24 cellular contexts compared by ENCODE assay signal in the genomic region with DNA sequence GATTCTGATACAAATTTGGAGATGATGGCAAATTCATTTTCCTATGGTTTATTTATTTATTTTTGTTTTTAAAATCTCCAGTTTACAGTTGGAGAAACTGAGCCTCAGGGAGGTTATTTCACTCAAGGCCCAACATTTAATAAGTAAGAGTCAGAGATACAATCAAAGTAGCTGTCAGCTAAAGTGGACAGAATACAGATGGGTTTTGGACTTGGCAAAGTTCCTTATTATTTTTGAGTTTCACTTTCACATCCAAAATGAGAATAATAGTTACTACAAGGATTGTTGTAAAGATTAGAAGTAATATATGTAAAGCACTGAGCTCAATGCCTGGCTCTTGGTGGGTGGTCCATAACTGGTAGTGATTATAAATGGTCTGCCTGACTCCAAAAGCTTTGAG.
"Had no signal": no experiment of that assay in that cellular context is flagged by ENCODE, and none has a peak within 500 bp of the region (broad histone marks: within the 10 kb centered on the region; RNA-seq: fewer than 3 reads in every experiment).

No MANE protein-coding gene starts in this region.

- H3K27me3 Mint-ChIP-seq: activated naive CD8-positive, alpha-beta T cell treated with anti-CD3 and anti-CD28 coated beads, Interleukin-2, amount 50 U/mL, for 24 hours; progenitor cell of endocrine pancreas; stimulated activated naive CD8-positive, alpha-beta T cell treated with anti-CD3 and anti-CD28 coated beads, Interleukin-15, Interleukin-2, amounts not matched to agents 100 ng/mL and 50 ng/mL, for 24 hours had no signal

- H3K4me3 Mint-ChIP-seq: activated CD8-positive, alpha-beta T cell treated with anti-CD3 and anti-CD28 coated beads, Interleukin-2, amount 10 ng/mL, durations not matched to agents 7 days and 5 days; activated naive CD8-positive, alpha-beta T cell treated with anti-CD3 and anti-CD28 coated beads, Interleukin-2, amount 50 U/mL, for 24 hours; activated T-helper 1 cell treated with anti-CD3 and anti-CD28 coated beads, Interleukin-12 subunit alpha, Interleukin-12 subunit beta, Interleukin-2, Interleukin-4 antibody, amounts not matched to agents 30 ng/mL and 10 ng/mL and 1 ng/mL, durations not matched to agents 14 hours and 24 hours and 36 hours; stimulated activated naive CD8-positive, alpha-beta T cell treated with anti-CD3 and anti-CD28 coated beads, Interleukin-15, Interleukin-2, amounts not matched to agents 100 ng/mL and 50 ng/mL, for 24 hours had no signal

- ATAC-seq: activated CD8-positive, alpha-beta T cell treated with anti-CD3 and anti-CD28 coated beads, Interleukin-2, amount 10 ng/mL, durations not matched to agents 7 days and 5 days; activated naive CD8-positive, alpha-beta T cell treated with anti-CD3 and anti-CD28 coated beads, Interleukin-2, amount 50 U/mL, for 24 hours; body of pancreas; gastrocnemius medialis; mucosa of descending colon; upper lobe of right lung had no signal

- H3K36me3 ChIP-seq: cardiac muscle cell, gastrocnemius medialis, thyroid gland, upper lobe of right lung, WERI-Rb-1 had no signal

- H3K27ac Mint-ChIP-seq: activated CD8-positive, alpha-beta T cell treated with anti-CD3 and anti-CD28 coated beads, Interleukin-2, amount 10 ng/mL, durations not matched to agents 7 days and 5 days; activated naive CD8-positive, alpha-beta T cell treated with anti-CD3 and anti-CD28 coated beads, Interleukin-2, amount 50 U/mL, for 24 hours; activated T-helper 1 cell treated with anti-CD3 and anti-CD28 coated beads, Interleukin-12 subunit alpha, Interleukin-12 subunit beta, Interleukin-2, Interleukin-4 antibody, amounts not matched to agents 30 ng/mL and 10 ng/mL and 1 ng/mL, durations not matched to agents 14 hours and 24 hours and 36 hours; progenitor cell of endocrine pancreas; stimulated activated naive CD8-positive, alpha-beta T cell treated with anti-CD3 and anti-CD28 coated beads, Interleukin-15, Interleukin-2, amounts not matched to agents 100 ng/mL and 50 ng/mL, for 24 hours had no signal

- H3K9me3 Mint-ChIP-seq: activated naive CD8-positive, alpha-beta T cell treated with anti-CD3 and anti-CD28 coated beads, Interleukin-2, amount 50 U/mL, for 24 hours; activated T-helper 1 cell treated with anti-CD3 and anti-CD28 coated beads, Interleukin-12 subunit alpha, Interleukin-12 subunit beta, Interleukin-2, Interleukin-4 antibody, amounts not matched to agents 30 ng/mL and 10 ng/mL and 1 ng/mL, durations not matched to agents 14 hours and 24 hours and 36 hours; stimulated activated naive CD8-positive, alpha-beta T cell treated with anti-CD3 and anti-CD28 coated beads, Interleukin-15, Interleukin-2, amounts not matched to agents 100 ng/mL and 50 ng/mL, for 24 hours had no signal

- H3K27ac ChIP-seq: body of pancreas, cardiac muscle cell, gastrocnemius medialis, thyroid gland, upper lobe of right lung, WERI-Rb-1 had no signal

- H3K9me3 ChIP-seq: body of pancreas, gastrocnemius medialis, mucosa of descending colon, thyroid gland, upper lobe of right lung had no signal

- H3K4me3 ChIP-seq: body of pancreas, cardiac muscle cell, gastrocnemius medialis, mucosa of descending colon, thyroid gland, upper lobe of right lung had no signal

- H3K4me1 ChIP-seq: body of pancreas, thyroid gland, upper lobe of right lung had no signal

- DNase-seq: activated CD4-positive, alpha-beta T cell treated with anti-CD3 and anti-CD28 coated beads for 1 hour; activated CD4-positive, alpha-beta T cell treated with anti-CD3 and anti-CD28 coated beads, Interleukin-2, amount 50 U/mL, for 1 hour; activated CD8-positive, alpha-beta T cell treated with anti-CD3 and anti-CD28 coated beads, Interleukin-2, amount 10 ng/mL, durations not matched to agents 7 days and 5 days; activated gamma-delta T cell; activated naive CD4-positive, alpha-beta T cell treated with anti-CD3 and anti-CD28 coated beads, Interleukin-2, amount 50 U/mL, for 16 hours; activated naive CD8-positive, alpha-beta T cell treated with anti-CD3 and anti-CD28 coated beads, Interleukin-2, amount 50 U/mL, for 24 hours; anterior cingulate cortex; body of pancreas; dermis blood vessel endothelial cell; effector CD8-positive, alpha-beta T cell; gastrocnemius medialis; head of caudate nucleus; mesendoderm; mucosa of descending colon; retina; stimulated activated CD4-positive, alpha-beta T cell treated with anti-CD3 and anti-CD28 coated beads, Interleukin-2, amount 100 ng/mL, for 48 hours; substantia nigra; thyroid gland; upper lobe of right lung; WERI-Rb-1 had no signal

- H3K27me3 ChIP-seq: body of pancreas, cardiac muscle cell, gastrocnemius medialis, thyroid gland, upper lobe of right lung had no signal
